Comparison of ENCODE assay signal across 12 cellular contexts in the genomic region with DNA sequence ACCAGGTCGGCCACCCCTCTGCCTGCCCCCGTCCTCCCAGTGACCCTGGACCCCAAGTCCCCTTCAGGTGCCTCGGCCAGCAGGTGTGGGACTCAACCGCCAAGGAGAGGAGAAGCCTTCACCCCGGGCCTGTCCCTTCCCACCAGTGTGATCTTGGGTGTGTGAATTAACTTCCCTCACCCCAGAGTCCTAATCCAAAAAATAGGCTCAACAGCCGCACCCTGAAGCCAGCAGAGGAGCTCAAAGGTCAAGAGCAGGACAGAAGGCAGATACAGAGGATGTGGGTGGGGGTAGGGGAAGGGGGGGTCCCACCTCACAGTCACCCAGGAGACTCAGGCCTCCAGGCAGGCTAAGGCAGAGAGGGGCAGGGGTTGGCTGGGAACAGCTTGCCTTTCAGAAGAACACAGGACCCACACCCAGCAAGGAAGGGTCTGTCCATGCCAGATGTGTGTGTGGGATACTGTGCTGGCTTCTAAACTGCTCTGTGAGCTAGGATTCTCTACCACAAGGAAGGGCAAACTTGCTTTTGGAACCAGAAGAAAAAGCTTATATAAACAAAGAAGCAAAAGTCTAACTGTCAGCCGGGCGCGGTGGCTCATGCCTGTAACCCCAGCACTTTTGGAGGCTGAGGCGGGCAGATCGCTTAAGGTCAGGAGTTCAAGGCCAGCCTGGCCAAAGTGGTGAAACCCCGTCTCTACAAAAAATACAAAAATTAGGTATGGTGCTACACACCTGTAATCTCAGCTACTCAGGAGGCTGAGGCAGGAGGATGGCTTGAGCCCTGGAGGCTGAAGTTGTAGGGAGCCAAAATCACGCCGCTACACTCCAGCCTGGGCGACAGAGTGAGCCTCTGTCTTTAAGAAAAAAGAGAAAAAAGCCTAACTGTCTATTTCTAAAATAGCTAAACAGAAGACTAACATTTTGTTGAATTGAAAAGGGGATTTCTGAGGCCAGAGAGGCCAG. TPM values are rescaled to one million over a fixed set of nuclear protein-coding genes. Genes with fewer than 3 reads are reported as not detected.
DNase-seq lines count a peak whose midpoint lies in the region; ATAC-seq and TF ChIP-seq lines count a peak whose summit lies in the region.
"Had no signal": no experiment of that assay in that cellular context is flagged by ENCODE, and none has a peak within 500 bp of the region (broad histone marks: within the 10 kb centered on the region; RNA-seq: fewer than 3 reads in every experiment).

No MANE protein-coding gene starts in this region.

- H3K36me3 Mint-ChIP-seq in activated naive CD8-positive, alpha-beta T cell treated with anti-CD3 and anti-CD28 coated beads for 36 hours = no peaks in the 10 kb centered on the region

- no peak for ATAC-seq in Right ventricle myocardium superior (ENCODE audit: poor library complexity)
- ATAC-seq: left lobe of liver had no signal

- H3K9me3 ChIP-seq in left ventricle myocardium inferior (replicated peaks) (no peaks in the 10 kb centered on the region), muscle layer of colon (ENCODE audit: low read length) (no peaks in the 10 kb centered on the region), vagina (no peaks in the 10 kb centered on the region)
- H3K9me3 ChIP-seq: SJCRH30 had no signal

- peak overlapping the region; percentile 45 for H3K9ac ChIP-seq in muscle layer of colon (ENCODE audit: low read length)

- DNase-seq in left ventricle myocardium inferior (no peak), Right ventricle myocardium superior (no peak), vagina (ENCODE audit: extremely low spot score in 2 of 2) (no peak), cerebellar cortex (ENCODE audit: low spot score) (no peak), dermis blood vessel endothelial cell (no peak), NCI-H446 (lab: John Stamatoyannopoulos, UW) (no peak)
- DNase-seq in activated naive CD8-positive, alpha-beta T cell treated with anti-CD3 and anti-CD28 coated beads for 36 hours = no peak
- DNase-seq: NCI-H1417, SJCRH30 had no signal

- no peak for TF ChIP-seq CTCF in left ventricle myocardium inferior (IDR thresholded peaks at IDR 0.05; ENCODE audit: borderline replicate concordance)
- TF ChIP-seq CTCF in vagina (IDR thresholded peaks at IDR 0.05) = no peak

- TF ChIP-seq POLR2A in vagina (IDR thresholded peaks at IDR 0.05) = no peak

- no peaks in the 10 kb centered on the region for H3K9me3 Mint-ChIP-seq in activated naive CD8-positive, alpha-beta T cell treated with anti-CD3 and anti-CD28 coated beads for 36 hours

- no peaks in the 10 kb centered on the region for H3K27me3 Mint-ChIP-seq in activated naive CD8-positive, alpha-beta T cell treated with anti-CD3 and anti-CD28 coated beads for 36 hours

- intact Hi-C loops in left ventricle myocardium inferior (cut with micrococcal nuclease) (loop anchor here (5.0 kb wide), 1 partner anchor 38 kb away; no protein-coding TSS in a partner anchor), Right ventricle myocardium superior (cut with DNase I) (no loop called here), vagina (cut with DNase I) (no loop called here)

- H3K36me3 ChIP-seq in left ventricle myocardium inferior (no peaks in the 10 kb centered on the region), muscle layer of colon (ENCODE audit: insufficient read depth, low read length) (no peaks in the 10 kb centered on the region), vagina (no peaks in the 10 kb centered on the region)
- H3K36me3 ChIP-seq: SJCRH30 had no signal

- H3K4me3 Mint-ChIP-seq in activated naive CD8-positive, alpha-beta T cell treated with anti-CD3 and anti-CD28 coated beads for 36 hours = peak overlapping the region; percentile 86

- H3K27ac ChIP-seq in left ventricle myocardium inferior (replicated peaks) (peak overlapping the region; percentile 30), muscle layer of colon (ENCODE audit: low read depth, low read length) (peak overlapping the region; percentile 62), vagina (peak overlapping the region; percentile 14)
- H3K27ac ChIP-seq: C4-2B, SJCRH30 had no signal

- H3K4me3 ChIP-seq in left ventricle myocardium inferior (peak overlapping the region; percentile 40), muscle layer of colon (ENCODE audit: low read depth in 1 of 2, low read length in 2 of 2) (no peak overlapping the region), vagina (no peak overlapping the region)
- H3K4me3 ChIP-seq: SJCRH30 had no signal

- H3K27me3 ChIP-seq in left ventricle myocardium inferior (ENCODE audit: low read depth) = peaks cover 18% of the 10 kb centered on the region
- no peaks in the 10 kb centered on the region for H3K27me3 ChIP-seq in muscle layer of colon (ENCODE audit: control insufficient read depth in 1 of 2, insufficient read depth in 2 of 2, low read length in 2 of 2)
- H3K27me3 ChIP-seq in vagina = no peaks in the 10 kb centered on the region
- H3K27me3 ChIP-seq: SJCRH30 had no signal

- H3K4me1 Mint-ChIP-seq in activated naive CD8-positive, alpha-beta T cell treated with anti-CD3 and anti-CD28 coated beads for 36 hours = peaks cover 37% of the 10 kb centered on the region

- peaks cover 66% of the 10 kb centered on the region for H3K4me1 ChIP-seq in left ventricle myocardium inferior
- peaks cover 80% of the 10 kb centered on the region for H3K4me1 ChIP-seq in muscle layer of colon (ENCODE audit: insufficient read depth, low read length)
- H3K4me1 ChIP-seq in vagina = peaks cover 70% of the 10 kb centered on the region

- peak overlapping the region; percentile 71 for H3K27ac Mint-ChIP-seq in activated naive CD8-positive, alpha-beta T cell treated with anti-CD3 and anti-CD28 coated beads for 36 hours

RNA-seq across cellular contexts. Expression of gene PIEZO1, which starts 4.6 kb away (rescaled TPM):
- total RNA-seq in left ventricle myocardium inferior = 17.1 TPM
- total RNA-seq in Right ventricle myocardium superior = 15.9 TPM
- 10 to 100 TPM; 86.7 to 87.0 TPM for total RNA-seq in activated naive CD8-positive, alpha-beta T cell treated with anti-CD3 and anti-CD28 coated beads for 36 hours
- 184 TPM for total RNA-seq in vagina
- total RNA-seq in dermis blood vessel endothelial cell = 354 and 766 TPM in 2 replicates

RNA-seq across cellular contexts. Expression of gene CDT1, which starts 23.2 kb away (rescaled TPM):
- total RNA-seq in left ventricle myocardium inferior (0.63 TPM), Right ventricle myocardium superior (1.00 TPM), vagina (10.8 TPM), dermis blood vessel endothelial cell (5.8 and 22.2 TPM in 2 replicates)
- total RNA-seq in activated naive CD8-positive, alpha-beta T cell treated with anti-CD3 and anti-CD28 coated beads for 36 hours = 100 to 1,000 TPM; 156 to 158 TPM

RNA-seq across cellular contexts. Expression of gene APRT, which starts 31.3 kb away (rescaled TPM):
- 39.2 TPM for total RNA-seq in left ventricle myocardium inferior
- total RNA-seq in Right ventricle myocardium superior = 40.4 TPM
- total RNA-seq in activated naive CD8-positive, alpha-beta T cell treated with anti-CD3 and anti-CD28 coated beads for 36 hours = 100 to 1,000 TPM; 241 to 272 TPM
- total RNA-seq in vagina = 134 TPM
- total RNA-seq in dermis blood vessel endothelial cell = 100 and 138 TPM in 2 replicates
